ENCODE assay signal across 8 cellular contexts in genomic region chr4:81981218-81981617, GRCh38.
"Had no signal": no experiment of that assay in that cellular context is flagged by ENCODE, and none has a peak within 500 bp of the region (broad histone marks: within the 10 kb centered on the region; RNA-seq: fewer than 3 reads in every experiment).

No MANE protein-coding gene starts in this region.

- DNase-seq: GM23248, GOT3, H7, HFFc6, KBM-7 had no signal

- ATAC-seq: HCT116 had no signal

- H3K27ac ChIP-seq: GM23248, HL-60 had no signal

- H3K4me1 ChIP-seq: HAP-1 had no signal

- H3K9ac ChIP-seq: GM23248 had no signal

- H3K9me3 ChIP-seq: HAP-1 had no signal

- H2AFZ ChIP-seq: GM23248 had no signal

- H3K4me3 ChIP-seq: GM23248, HAP-1 had no signal

- H3K36me3 ChIP-seq: HAP-1 had no signal
